In the genomic region with DNA sequence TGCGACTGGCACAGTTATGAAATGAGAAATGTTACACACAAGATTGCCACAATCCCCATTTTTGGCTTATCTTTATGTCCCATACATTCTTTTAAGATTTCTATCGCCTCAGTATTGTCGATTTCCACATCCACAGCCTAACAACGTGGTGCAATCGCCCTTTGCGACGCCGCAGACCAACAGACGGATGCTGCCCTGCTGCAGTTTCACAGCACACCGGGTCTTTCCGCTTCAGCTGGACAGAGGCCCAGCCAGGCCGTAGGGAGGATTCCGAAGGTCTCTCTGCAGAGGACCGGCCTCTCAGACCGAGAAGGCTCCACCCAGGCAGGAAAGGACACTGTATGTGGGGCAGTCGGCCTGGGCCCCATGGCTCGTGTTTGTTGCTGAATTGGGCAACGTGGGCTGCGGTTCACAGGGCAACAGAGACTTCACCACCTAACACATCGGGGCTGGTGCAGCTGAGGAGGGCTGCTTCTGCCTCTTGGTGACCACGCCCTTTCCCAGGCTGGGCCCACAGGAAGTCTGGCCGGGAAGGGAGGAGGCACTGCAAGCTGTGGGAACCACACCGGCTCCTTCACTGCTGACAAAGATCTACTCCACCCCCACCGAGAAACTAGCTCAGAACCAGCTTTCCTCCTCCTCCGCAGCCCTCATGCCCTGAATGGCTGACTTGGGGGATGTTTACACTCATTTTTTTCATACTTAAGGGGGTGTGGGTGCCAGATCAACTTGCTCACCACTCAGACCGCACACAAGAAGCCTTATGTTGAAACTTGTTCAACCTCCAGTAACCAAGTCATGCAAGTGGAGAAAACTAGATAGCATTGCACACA, we compare ENCODE assay signal across 1 cellular context.
TF ChIP-seq lines count a peak whose summit lies in the region.

No MANE protein-coding gene starts in this region.

TF ChIP-seq in HepG2, 621 proteins besides CTCF, POLR2A, EP300 and RAD21 (continued from another document and continues in another):
- TF ChIP-seq, protein P1, sequence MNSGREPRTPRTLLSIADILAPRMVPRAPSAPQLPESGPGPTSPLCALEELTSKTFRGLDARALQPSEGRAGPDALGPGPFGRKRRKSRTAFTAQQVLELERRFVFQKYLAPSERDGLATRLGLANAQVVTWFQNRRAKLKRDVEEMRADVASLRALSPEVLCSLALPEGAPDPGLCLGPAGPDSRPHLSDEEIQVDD (CRISPR knock-in tag; IDR thresholded peaks at IDR 0.05; ENCODE audit: borderline replicate concordance) = no peak
- TF ChIP-seq ZNF556 (CRISPR knock-in tag; IDR thresholded peaks at IDR 0.05; ENCODE audit: borderline replicate concordance) (peak; percentile 81), ZNF337 (CRISPR knock-in tag; IDR thresholded peaks at IDR 0.05; ENCODE audit: borderline replicate concordance, low read depth) (no peak), RBFOX2 (IDR thresholded peaks at IDR 0.05; ENCODE audit: low read depth, low read length) (0 out of 2 replicates have a peak, but pooled peaks have one; percentile 25), ZSCAN20 (CRISPR knock-in tag; IDR thresholded peaks at IDR 0.05; ENCODE audit: borderline replicate concordance) (no peak), MAFF (IDR thresholded peaks at IDR 0.05; ENCODE audit: low read depth, low read length) (no peak), ZNF121 (CRISPR knock-in tag; IDR thresholded peaks at IDR 0.05) (peak; percentile 77), TBX2 (CRISPR knock-in tag; IDR thresholded peaks at IDR 0.05; ENCODE audit: borderline replicate concordance) (peak; percentile 75), ZNF747 (CRISPR knock-in tag; IDR thresholded peaks at IDR 0.05; ENCODE audit: borderline replicate concordance) (0 out of 2 replicates have a peak, but pooled peaks have one; percentile 10), ZBTB38 (CRISPR knock-in tag; IDR thresholded peaks at IDR 0.05) (peak; percentile 63; the same call in 1 of the 2 replicates), ZNF530 (CRISPR knock-in tag; IDR thresholded peaks at IDR 0.05; ENCODE audit: low read depth) (no peak), FOXJ3 (CRISPR knock-in tag; IDR thresholded peaks at IDR 0.05; ENCODE audit: borderline replicate concordance) (no peak), FOXK1 (CRISPR knock-in tag; IDR thresholded peaks at IDR 0.05; ENCODE audit: borderline replicate concordance, low read depth) (no peak), GATAD1 (CRISPR knock-in tag; IDR thresholded peaks at IDR 0.05) (no peak), THYN1 (CRISPR knock-in tag; IDR thresholded peaks at IDR 0.05; ENCODE audit: borderline replicate concordance, low read depth) (no peak), NFIB (CRISPR knock-in tag; IDR thresholded peaks at IDR 0.05; ENCODE audit: borderline replicate concordance) (no peak), NR2F6 (IDR thresholded peaks at IDR 0.05) (no peak), NR2F6 (CRISPR knock-in tag; IDR thresholded peaks at IDR 0.05) (no peak; the same call in 1 of the 2 replicates), ZNF605 (CRISPR knock-in tag; IDR thresholded peaks at IDR 0.05) (peak; percentile 83), ZSCAN9 (CRISPR knock-in tag; IDR thresholded peaks at IDR 0.05; ENCODE audit: borderline replicate concordance) (no peak), RFX1 (IDR thresholded peaks at IDR 0.05) (no peak), ZNF230 (CRISPR knock-in tag; IDR thresholded peaks at IDR 0.05) (no peak), HMG20A (CRISPR knock-in tag; IDR thresholded peaks at IDR 0.05; ENCODE audit: borderline replicate concordance) (peak; percentile 16; the same call in 1 of the 2 replicates), TCF12 (IDR thresholded peaks at IDR 0.05) (no peak), TCF12 (CRISPR knock-in tag; IDR thresholded peaks at IDR 0.05) (no peak), MATR3 (CRISPR knock-in tag; IDR thresholded peaks at IDR 0.05) (no peak), ZNF557 (CRISPR knock-in tag; IDR thresholded peaks at IDR 0.05) (no peak), KLF13 (CRISPR knock-in tag; IDR thresholded peaks at IDR 0.05) (no peak), GABPA (IDR thresholded peaks at IDR 0.05; ENCODE audit: low read depth, low read length) (peak; percentile 12; the same call in 1 of the 2 replicates), GABPA (CRISPR knock-in tag; IDR thresholded peaks at IDR 0.05; ENCODE audit: low read depth) (peak; percentile 65), SRSF9 (IDR thresholded peaks at IDR 0.05; ENCODE audit: borderline replicate concordance, insufficient read depth, low read depth, low read length, poor library complexity, severe bottlenecking) (no peak), MIER2 (CRISPR knock-in tag; IDR thresholded peaks at IDR 0.05) (peak; percentile 31; the same call in 1 of the 2 replicates), ZNF607 (CRISPR knock-in tag; IDR thresholded peaks at IDR 0.05; ENCODE audit: borderline replicate concordance) (peak; percentile 47; the same call in 1 of the 2 replicates), ZNF24 (IDR thresholded peaks at IDR 0.05) (no peak), BRD4 (CRISPR knock-in tag; IDR thresholded peaks at IDR 0.05) (no peak), ZFP36L2 (CRISPR knock-in tag; IDR thresholded peaks at IDR 0.05) (no peak), NR1H2 (CRISPR knock-in tag; IDR thresholded peaks at IDR 0.05; ENCODE audit: borderline replicate concordance, low read depth) (no peak), ZNF331 (CRISPR knock-in tag; IDR thresholded peaks at IDR 0.05) (peak; percentile 47)
- TF ChIP-seq, protein P2, sequence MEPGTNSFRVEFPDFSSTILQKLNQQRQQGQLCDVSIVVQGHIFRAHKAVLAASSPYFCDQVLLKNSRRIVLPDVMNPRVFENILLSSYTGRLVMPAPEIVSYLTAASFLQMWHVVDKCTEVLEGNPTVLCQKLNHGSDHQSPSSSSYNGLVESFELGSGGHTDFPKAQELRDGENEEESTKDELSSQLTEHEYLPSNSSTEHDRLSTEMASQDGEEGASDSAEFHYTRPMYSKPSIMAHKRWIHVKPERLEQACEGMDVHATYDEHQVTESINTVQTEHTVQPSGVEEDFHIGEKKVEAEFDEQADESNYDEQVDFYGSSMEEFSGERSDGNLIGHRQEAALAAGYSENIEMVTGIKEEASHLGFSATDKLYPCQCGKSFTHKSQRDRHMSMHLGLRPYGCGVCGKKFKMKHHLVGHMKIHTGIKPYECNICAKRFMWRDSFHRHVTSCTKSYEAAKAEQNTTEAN (CRISPR knock-in tag; conservative IDR thresholded peaks at IDR 0.05) = no peak
- TF ChIP-seq, protein P3, sequence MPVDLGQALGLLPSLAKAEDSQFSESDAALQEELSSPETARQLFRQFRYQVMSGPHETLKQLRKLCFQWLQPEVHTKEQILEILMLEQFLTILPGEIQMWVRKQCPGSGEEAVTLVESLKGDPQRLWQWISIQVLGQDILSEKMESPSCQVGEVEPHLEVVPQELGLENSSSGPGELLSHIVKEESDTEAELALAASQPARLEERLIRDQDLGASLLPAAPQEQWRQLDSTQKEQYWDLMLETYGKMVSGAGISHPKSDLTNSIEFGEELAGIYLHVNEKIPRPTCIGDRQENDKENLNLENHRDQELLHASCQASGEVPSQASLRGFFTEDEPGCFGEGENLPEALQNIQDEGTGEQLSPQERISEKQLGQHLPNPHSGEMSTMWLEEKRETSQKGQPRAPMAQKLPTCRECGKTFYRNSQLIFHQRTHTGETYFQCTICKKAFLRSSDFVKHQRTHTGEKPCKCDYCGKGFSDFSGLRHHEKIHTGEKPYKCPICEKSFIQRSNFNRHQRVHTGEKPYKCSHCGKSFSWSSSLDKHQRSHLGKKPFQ (CRISPR knock-in tag; IDR thresholded peaks at IDR 0.05; ENCODE audit: insufficient replicate concordance) = no peak
- TF ChIP-seq, protein P4, sequence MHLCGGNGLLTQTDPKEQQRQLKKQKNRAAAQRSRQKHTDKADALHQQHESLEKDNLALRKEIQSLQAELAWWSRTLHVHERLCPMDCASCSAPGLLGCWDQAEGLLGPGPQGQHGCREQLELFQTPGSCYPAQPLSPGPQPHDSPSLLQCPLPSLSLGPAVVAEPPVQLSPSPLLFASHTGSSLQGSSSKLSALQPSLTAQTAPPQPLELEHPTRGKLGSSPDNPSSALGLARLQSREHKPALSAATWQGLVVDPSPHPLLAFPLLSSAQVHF (CRISPR knock-in tag; IDR thresholded peaks at IDR 0.05) = no peak
- TF ChIP-seq, protein P5, sequence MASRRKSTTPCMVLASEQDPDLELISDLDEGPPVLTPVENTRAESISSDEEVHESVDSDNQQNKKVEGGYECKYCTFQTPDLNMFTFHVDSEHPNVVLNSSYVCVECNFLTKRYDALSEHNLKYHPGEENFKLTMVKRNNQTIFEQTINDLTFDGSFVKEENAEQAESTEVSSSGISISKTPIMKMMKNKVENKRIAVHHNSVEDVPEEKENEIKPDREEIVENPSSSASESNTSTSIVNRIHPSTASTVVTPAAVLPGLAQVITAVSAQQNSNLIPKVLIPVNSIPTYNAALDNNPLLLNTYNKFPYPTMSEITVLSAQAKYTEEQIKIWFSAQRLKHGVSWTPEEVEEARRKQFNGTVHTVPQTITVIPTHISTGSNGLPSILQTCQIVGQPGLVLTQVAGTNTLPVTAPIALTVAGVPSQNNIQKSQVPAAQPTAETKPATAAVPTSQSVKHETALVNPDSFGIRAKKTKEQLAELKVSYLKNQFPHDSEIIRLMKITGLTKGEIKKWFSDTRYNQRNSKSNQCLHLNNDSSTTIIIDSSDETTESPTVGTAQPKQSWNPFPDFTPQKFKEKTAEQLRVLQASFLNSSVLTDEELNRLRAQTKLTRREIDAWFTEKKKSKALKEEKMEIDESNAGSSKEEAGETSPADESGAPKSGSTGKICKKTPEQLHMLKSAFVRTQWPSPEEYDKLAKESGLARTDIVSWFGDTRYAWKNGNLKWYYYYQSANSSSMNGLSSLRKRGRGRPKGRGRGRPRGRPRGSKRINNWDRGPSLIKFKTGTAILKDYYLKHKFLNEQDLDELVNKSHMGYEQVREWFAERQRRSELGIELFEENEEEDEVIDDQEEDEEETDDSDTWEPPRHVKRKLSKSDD (CRISPR knock-in tag; IDR thresholded peaks at IDR 0.05; ENCODE audit: low read depth) = 0 out of 2 replicates have a peak, but pooled peaks have one; percentile 15
- TF ChIP-seq, protein P6, sequence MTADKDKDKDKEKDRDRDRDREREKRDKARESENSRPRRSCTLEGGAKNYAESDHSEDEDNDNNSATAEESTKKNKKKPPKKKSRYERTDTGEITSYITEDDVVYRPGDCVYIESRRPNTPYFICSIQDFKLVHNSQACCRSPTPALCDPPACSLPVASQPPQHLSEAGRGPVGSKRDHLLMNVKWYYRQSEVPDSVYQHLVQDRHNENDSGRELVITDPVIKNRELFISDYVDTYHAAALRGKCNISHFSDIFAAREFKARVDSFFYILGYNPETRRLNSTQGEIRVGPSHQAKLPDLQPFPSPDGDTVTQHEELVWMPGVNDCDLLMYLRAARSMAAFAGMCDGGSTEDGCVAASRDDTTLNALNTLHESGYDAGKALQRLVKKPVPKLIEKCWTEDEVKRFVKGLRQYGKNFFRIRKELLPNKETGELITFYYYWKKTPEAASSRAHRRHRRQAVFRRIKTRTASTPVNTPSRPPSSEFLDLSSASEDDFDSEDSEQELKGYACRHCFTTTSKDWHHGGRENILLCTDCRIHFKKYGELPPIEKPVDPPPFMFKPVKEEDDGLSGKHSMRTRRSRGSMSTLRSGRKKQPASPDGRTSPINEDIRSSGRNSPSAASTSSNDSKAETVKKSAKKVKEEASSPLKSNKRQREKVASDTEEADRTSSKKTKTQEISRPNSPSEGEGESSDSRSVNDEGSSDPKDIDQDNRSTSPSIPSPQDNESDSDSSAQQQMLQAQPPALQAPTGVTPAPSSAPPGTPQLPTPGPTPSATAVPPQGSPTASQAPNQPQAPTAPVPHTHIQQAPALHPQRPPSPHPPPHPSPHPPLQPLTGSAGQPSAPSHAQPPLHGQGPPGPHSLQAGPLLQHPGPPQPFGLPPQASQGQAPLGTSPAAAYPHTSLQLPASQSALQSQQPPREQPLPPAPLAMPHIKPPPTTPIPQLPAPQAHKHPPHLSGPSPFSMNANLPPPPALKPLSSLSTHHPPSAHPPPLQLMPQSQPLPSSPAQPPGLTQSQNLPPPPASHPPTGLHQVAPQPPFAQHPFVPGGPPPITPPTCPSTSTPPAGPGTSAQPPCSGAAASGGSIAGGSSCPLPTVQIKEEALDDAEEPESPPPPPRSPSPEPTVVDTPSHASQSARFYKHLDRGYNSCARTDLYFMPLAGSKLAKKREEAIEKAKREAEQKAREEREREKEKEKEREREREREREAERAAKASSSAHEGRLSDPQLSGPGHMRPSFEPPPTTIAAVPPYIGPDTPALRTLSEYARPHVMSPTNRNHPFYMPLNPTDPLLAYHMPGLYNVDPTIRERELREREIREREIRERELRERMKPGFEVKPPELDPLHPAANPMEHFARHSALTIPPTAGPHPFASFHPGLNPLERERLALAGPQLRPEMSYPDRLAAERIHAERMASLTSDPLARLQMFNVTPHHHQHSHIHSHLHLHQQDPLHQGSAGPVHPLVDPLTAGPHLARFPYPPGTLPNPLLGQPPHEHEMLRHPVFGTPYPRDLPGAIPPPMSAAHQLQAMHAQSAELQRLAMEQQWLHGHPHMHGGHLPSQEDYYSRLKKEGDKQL (CRISPR knock-in tag; IDR thresholded peaks at IDR 0.05; ENCODE audit: low read depth) = no peak
- TF ChIP-seq, protein P7, sequence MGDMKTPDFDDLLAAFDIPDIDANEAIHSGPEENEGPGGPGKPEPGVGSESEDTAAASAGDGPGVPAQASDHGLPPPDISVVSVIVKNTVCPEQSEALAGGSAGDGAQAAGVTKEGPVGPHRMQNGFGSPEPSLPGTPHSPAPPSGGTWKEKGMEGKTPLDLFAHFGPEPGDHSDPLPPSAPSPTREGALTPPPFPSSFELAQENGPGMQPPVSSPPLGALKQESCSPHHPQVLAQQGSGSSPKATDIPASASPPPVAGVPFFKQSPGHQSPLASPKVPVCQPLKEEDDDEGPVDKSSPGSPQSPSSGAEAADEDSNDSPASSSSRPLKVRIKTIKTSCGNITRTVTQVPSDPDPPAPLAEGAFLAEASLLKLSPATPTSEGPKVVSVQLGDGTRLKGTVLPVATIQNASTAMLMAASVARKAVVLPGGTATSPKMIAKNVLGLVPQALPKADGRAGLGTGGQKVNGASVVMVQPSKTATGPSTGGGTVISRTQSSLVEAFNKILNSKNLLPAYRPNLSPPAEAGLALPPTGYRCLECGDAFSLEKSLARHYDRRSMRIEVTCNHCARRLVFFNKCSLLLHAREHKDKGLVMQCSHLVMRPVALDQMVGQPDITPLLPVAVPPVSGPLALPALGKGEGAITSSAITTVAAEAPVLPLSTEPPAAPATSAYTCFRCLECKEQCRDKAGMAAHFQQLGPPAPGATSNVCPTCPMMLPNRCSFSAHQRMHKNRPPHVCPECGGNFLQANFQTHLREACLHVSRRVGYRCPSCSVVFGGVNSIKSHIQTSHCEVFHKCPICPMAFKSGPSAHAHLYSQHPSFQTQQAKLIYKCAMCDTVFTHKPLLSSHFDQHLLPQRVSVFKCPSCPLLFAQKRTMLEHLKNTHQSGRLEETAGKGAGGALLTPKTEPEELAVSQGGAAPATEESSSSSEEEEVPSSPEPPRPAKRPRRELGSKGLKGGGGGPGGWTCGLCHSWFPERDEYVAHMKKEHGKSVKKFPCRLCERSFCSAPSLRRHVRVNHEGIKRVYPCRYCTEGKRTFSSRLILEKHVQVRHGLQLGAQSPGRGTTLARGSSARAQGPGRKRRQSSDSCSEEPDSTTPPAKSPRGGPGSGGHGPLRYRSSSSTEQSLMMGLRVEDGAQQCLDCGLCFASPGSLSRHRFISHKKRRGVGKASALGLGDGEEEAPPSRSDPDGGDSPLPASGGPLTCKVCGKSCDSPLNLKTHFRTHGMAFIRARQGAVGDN (CRISPR knock-in tag; IDR thresholded peaks at IDR 0.05) = peak; percentile 92
- TF ChIP-seq, protein P8, sequence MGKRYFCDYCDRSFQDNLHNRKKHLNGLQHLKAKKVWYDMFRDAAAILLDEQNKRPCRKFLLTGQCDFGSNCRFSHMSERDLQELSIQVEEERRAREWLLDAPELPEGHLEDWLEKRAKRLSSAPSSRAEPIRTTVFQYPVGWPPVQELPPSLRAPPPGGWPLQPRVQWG (CRISPR knock-in tag; IDR thresholded peaks at IDR 0.05; ENCODE audit: borderline replicate concordance, low read depth) = no peak
